Comparison of ENCODE assay signal across 7 cellular contexts in genomic region chr1:15526490-15527339, GRCh38.
A peak's percentile ranks its signal among the peaks of the same experiment; 100 is the strongest.
DNase-seq lines count a peak whose midpoint lies in the region; ATAC-seq and TF ChIP-seq lines count a peak whose summit lies in the region.

TSS of gene DNAJC16 (plus strand) at chr1:15526848. CDS start at chr1:15529106, 2,258 bp downstream.

- DNase-seq in NCI-H2029 (lab: John Stamatoyannopoulos, UW), result peak; percentile 99
- peak; percentile 89 for DNase-seq in T-helper 9 cell
- DNase-seq in astrocyte of the hippocampus (ENCODE audit: low read depth, low spot score), result peak; percentile 100
- DNase-seq in hippocampal formation (lab: John Stamatoyannopoulos, UW), result peak; percentile 98 to 99
- peak; percentile 100 for DNase-seq in retinal pigment epithelial cell (ENCODE audit: low read depth)

- peak within 1 kb of the TSS; percentile 73 for H3K4me3 ChIP-seq in retinal pigment epithelial cell (ENCODE audit: low read length)

- peak; percentile 30 for TF ChIP-seq CTCF in retinal pigment epithelial cell (conservative IDR thresholded peaks at IDR 0.05; ENCODE audit: low read depth, low read length)

- peak; percentile 59 for ATAC-seq in GM18502 (IDR thresholded peaks at IDR 0.05; ENCODE audit: poor library complexity, unreplicated experiment)
- peak; percentile 49 for ATAC-seq in HG02973 (IDR thresholded peaks at IDR 0.05; ENCODE audit: unreplicated experiment)

Comparison
In these comparisons a context has a peak if more than half of its experiments do, and no peak if none do; other contexts are left out.
1. Peak in every context shown above with its lines: DNase-seq, ATAC-seq and H3K4me3 ChIP-seq.